In genomic region chr17:81403671-81404534, GRCh38 we compare ENCODE assay signal across 8 cellular contexts. TPM values are rescaled to one million over a fixed set of nuclear protein-coding genes. Genes with fewer than 3 reads are reported as not detected.
DNase-seq lines count a peak whose midpoint lies in the region; ATAC-seq and TF ChIP-seq lines count a peak whose summit lies in the region.
"Had no signal": no experiment of that assay in that cellular context is flagged by ENCODE, and none has a peak within 500 bp of the region (broad histone marks: within the 10 kb centered on the region; RNA-seq: fewer than 3 reads in every experiment).

No MANE protein-coding gene starts in this region.

- no peaks in the 10 kb centered on the region for H3K9me3 Mint-ChIP-seq in type B pancreatic cell

- peak overlapping the region in 43 of 59 donors; percentile 2 to 82 (median 27) for H3K4me3 ChIP-seq in dorsolateral prefrontal cortex
- H3K4me3 ChIP-seq in mucosa of rectum (ENCODE audit: low read length in 2 of 2) = peak overlapping the region in 1 of 2 donors; percentile 14

- peaks cover 1% of the 10 kb centered on the region for H3K27me3 Mint-ChIP-seq in type B pancreatic cell

- DNase-seq in NCI-H526 treated with DMSO at 0.1 percent for 48 hours (lab: John Stamatoyannopoulos, UW) = peak; percentile 76
- DNase-seq in dorsolateral prefrontal cortex = peak in 1 of 10 donors; percentile 53
- DNase-seq in type B pancreatic cell (ENCODE audit: extremely low spot score, unreplicated experiment) = no peak
- DNase-seq in activated CD4-positive, CD25-positive, alpha-beta regulatory T cell treated with anti-CD3 and anti-CD28 coated beads, Interleukin-2, amount 50 U/mL, for 72 hours = no peak
- DNase-seq: NCI-H1436 had no signal

- H3K9ac ChIP-seq in mucosa of rectum (ENCODE audit: low read depth in 1 of 2, low read length in 2 of 2) = peak overlapping the region in 1 of 2 donors; percentile 17

- peak overlapping the region in 41 of 59 donors; percentile 2 to 100 (median 94) for H3K27ac ChIP-seq in dorsolateral prefrontal cortex
- peak overlapping the region; percentile 57 to 68 for H3K27ac ChIP-seq in mucosa of rectum (ENCODE audit: low read depth in 2 of 2, low read length in 2 of 2)

- peak overlapping the region; percentile 77 for H3K4me3 Mint-ChIP-seq in type B pancreatic cell

- ATAC-seq in GM18520 (IDR thresholded peaks at IDR 0.05; ENCODE audit: unreplicated experiment) (no peak), GM18861 (IDR thresholded peaks at IDR 0.05; ENCODE audit: unreplicated experiment) (no peak)

- H3K4me1 ChIP-seq in mucosa of rectum (ENCODE audit: control insufficient read depth in 2 of 2, insufficient read depth in 2 of 2, low read length in 2 of 2) = peaks cover 34 to 47% of the 10 kb centered on the region in 2 donors

- no peaks in the 10 kb centered on the region for H3K36me3 ChIP-seq in mucosa of rectum (ENCODE audit: control insufficient read depth in 2 of 2, insufficient read depth in 2 of 2, low read length in 2 of 2)

- H3K27ac Mint-ChIP-seq in type B pancreatic cell = peak overlapping the region; percentile 97

- H3K36me3 Mint-ChIP-seq in type B pancreatic cell = peaks cover 1% of the 10 kb centered on the region

- no peak for TF ChIP-seq CTCF in dorsolateral prefrontal cortex (IDR thresholded peaks at IDR 0.05 in 54 of 56, conservative IDR thresholded peaks at IDR 0.05 in 2 of 56; ENCODE audit: low read depth in 1 of 56, partially characterized antibody in 56 of 56)
- no peak for TF ChIP-seq CTCF in type B pancreatic cell (conservative IDR thresholded peaks at IDR 0.05)

- intact Hi-C loops in dorsolateral prefrontal cortex (cut with DNase I) = loop anchor here in 1 of 2 donors (5.0 kb wide), 1 partner anchor 78 kb away; no protein-coding TSS in a partner anchor

- H3K9me3 ChIP-seq in mucosa of rectum (ENCODE audit: control insufficient read depth in 2 of 2, low read length in 2 of 2) = no peaks in the 10 kb centered on the region

- H3K4me1 Mint-ChIP-seq in type B pancreatic cell (ENCODE audit: unreplicated experiment) = peaks cover 53% of the 10 kb centered on the region

- H3K27me3 ChIP-seq in dorsolateral prefrontal cortex = no peaks in the 10 kb centered on the region
- no peaks in the 10 kb centered on the region for H3K27me3 ChIP-seq in mucosa of rectum (ENCODE audit: control insufficient read depth in 2 of 2, insufficient read depth in 2 of 2, low read length in 2 of 2)

RNA-seq across cellular contexts. Expression of gene BAHCC1, which starts 8.6 kb away (rescaled TPM):
- 10 to 100 TPM; 25.1 to 66.1 (median 38.0) TPM for total RNA-seq in dorsolateral prefrontal cortex
- 23.0 and 74.3 TPM in 2 replicates for total RNA-seq in type B pancreatic cell (ENCODE audit: low replicate concordance)
